ENCODE assay signal across 27 cellular contexts in genomic region chr19:55316646-55317045, GRCh38. TPM values are rescaled to one million over a fixed set of nuclear protein-coding genes. Genes with fewer than 3 reads are reported as not detected.
A peak's percentile ranks its signal among the peaks of the same experiment; 100 is the strongest.
DNase-seq lines count a peak whose midpoint lies in the region; ATAC-seq, FAIRE-seq and TF ChIP-seq lines count a peak whose summit lies in the region.
"Had no signal": no experiment of that assay in that cellular context is flagged by ENCODE, and none has a peak within 500 bp of the region (broad histone marks: within the 10 kb centered on the region; RNA-seq: fewer than 3 reads in every experiment).

No MANE protein-coding gene starts in this region.

- no peaks in the 10 kb centered on the region for H3K79me2 ChIP-seq in SK-N-SH (ENCODE audit: insufficient read depth)
- no peaks in the 10 kb centered on the region for H3K79me2 ChIP-seq in H9 (ENCODE audit: insufficient read depth, low read length)
- H3K79me2 ChIP-seq in H1 (ENCODE audit: control insufficient read depth in 1 of 2, insufficient read depth in 2 of 2, low read length in 2 of 2), result no peaks in the 10 kb centered on the region

- H3K23ac ChIP-seq in H9 (ENCODE audit: insufficient read length, low read depth, low read length), result no peak overlapping the region
- H3K23ac ChIP-seq in H1 (ENCODE audit: insufficient read length), result no peak overlapping the region

- H2BK5ac ChIP-seq in H9 (ENCODE audit: insufficient read length, low read length) (no peak overlapping the region), H1 (ENCODE audit: low read depth, low read length) (no peak overlapping the region)

- no peaks in the 10 kb centered on the region for H3K9me2 ChIP-seq in SK-N-SH

- TF ChIP-seq RAD21 in SK-N-SH (IDR thresholded peaks at IDR 0.05; ENCODE audit: low read length), result no peak
- TF ChIP-seq RAD21 in H1 (IDR thresholded peaks at IDR 0.05 in 1 of 2, conservative IDR thresholded peaks at IDR 0.05 in 1 of 2; ENCODE audit: low read depth in 2 of 2, low read length in 2 of 2), result no peak; a peak in 1 of 4 replicates

- H3K27me3 ChIP-seq in SK-N-SH (ENCODE audit: insufficient read depth), result no peaks in the 10 kb centered on the region
- no peaks in the 10 kb centered on the region; the same call in 1 of the 2 replicates for H3K27me3 ChIP-seq in H9 (ENCODE audit: insufficient read depth, low read length)
- no peaks in the 10 kb centered on the region for H3K27me3 ChIP-seq in H1 (replicated peaks in 1 of 4; ENCODE audit: control insufficient read depth in 3 of 4, extremely low read depth in 1 of 4, insufficient read depth in 3 of 4, low read length in 3 of 4)
- H3K27me3 ChIP-seq: BE2C; BLaER1 treated with 17β-estradiol and CSF1 and Interleukin-3, amounts not matched to agents 10 nM and 100 nM had no signal

- H3K4me2 ChIP-seq in SK-N-SH (no peak overlapping the region), H9 (ENCODE audit: insufficient read depth, insufficient read length, low read length) (no peak overlapping the region), H1 (ENCODE audit: insufficient read depth in 1 of 2, low read depth in 2 of 2, low read length in 2 of 2) (no peak overlapping the region)

- POLR2A ChIA-PET in SK-N-SH (lab: Yijun Ruan, JAX) (no interaction called here), H1 (lab: Charles Lee; ENCODE audit: partially characterized antibody) (interaction anchor here (0.6 to 3.8 kb wide), 8 partner anchors 9 to 91 kb away, joined by 3 to 17 read pairs (median 5); partner anchors contain the start of genes KMT5C, RPL28, TMEM150B and UBE2S)

- H3K27me3 Mint-ChIP-seq in H9 (ENCODE audit: low read depth) (peaks cover 11% of the 10 kb centered on the region), neural crest cell (ENCODE audit: low read depth) (no peaks in the 10 kb centered on the region), nephron progenitor cell (ENCODE audit: low read depth, poor library complexity) (peaks cover 7% of the 10 kb centered on the region)

- H3K9ac ChIP-seq in SK-N-SH (no peak overlapping the region), H9 (ENCODE audit: extremely low read depth, insufficient read length, low read length) (no peak overlapping the region), H1 (replicated peaks in 1 of 4; ENCODE audit: extremely low read depth in 1 of 4, low read depth in 3 of 4, low read length in 3 of 4) (no peak overlapping the region)
- H3K9ac ChIP-seq: BLaER1 treated with 17β-estradiol and CSF1 and Interleukin-3, amounts not matched to agents 10 nM and 100 nM; GM23248 had no signal

- H3K18ac ChIP-seq in H9 (ENCODE audit: insufficient read length, low read depth, low read length) (no peak overlapping the region), H1 (ENCODE audit: extremely low read depth, low read length) (no peak overlapping the region)

- H3K4me1 Mint-ChIP-seq in H9 (peaks cover 11 to 28% of the 10 kb centered on the region in 2 experiments), neural crest cell (peaks cover 12% of the 10 kb centered on the region), nephron progenitor cell (peaks cover 33% of the 10 kb centered on the region)
- H3K4me1 Mint-ChIP-seq: CD8-positive, alpha-beta memory T cell had no signal

- H2AK5ac ChIP-seq in H9 (ENCODE audit: insufficient read length, low read length) (no peak overlapping the region), H1 (ENCODE audit: low read depth, low read length) (no peak overlapping the region)

- TF ChIP-seq CTCF in SK-N-SH (IDR thresholded peaks at IDR 0.05) (no peak), H9 (conservative IDR thresholded peaks at IDR 0.05) (no peak), H1 (IDR thresholded peaks at IDR 0.05; ENCODE audit: control extremely low read depth in 1 of 3, insufficient read depth in 1 of 3, low read depth in 1 of 3, low read length in 3 of 3) (peak in 1 of 3 experiments; percentile 4; a peak in 1 of 4 replicates), neural crest cell (conservative IDR thresholded peaks at IDR 0.05) (no peak), nephron progenitor cell (IDR thresholded peaks at IDR 0.05) (no peak)

- H3K9me3 ChIP-seq in SK-N-SH, result no peaks in the 10 kb centered on the region
- H3K9me3 ChIP-seq in H9 (ENCODE audit: control insufficient read depth, low read depth, low read length), result no peaks in the 10 kb centered on the region
- no peaks in the 10 kb centered on the region for H3K9me3 ChIP-seq in H1 (ENCODE audit: insufficient read depth in 2 of 2, low read depth in 1 of 2, low read length in 1 of 2)
- H3K9me3 ChIP-seq: BE2C; BLaER1 treated with 17β-estradiol and CSF1 and Interleukin-3, amounts not matched to agents 10 nM and 100 nM had no signal

- no peak overlapping the region for H3K27ac Mint-ChIP-seq in H9
- peak overlapping the region; percentile 46 for H3K27ac Mint-ChIP-seq in neural crest cell (ENCODE audit: unreplicated experiment)
- H3K27ac Mint-ChIP-seq in nephron progenitor cell, result no peak overlapping the region
- H3K27ac Mint-ChIP-seq: CD4-positive, alpha-beta T cell; HFFc6 had no signal

- no peak overlapping the region for H4K8ac ChIP-seq in H9 (replicated peaks; ENCODE audit: insufficient read length, low read depth, low read length)
- no peak overlapping the region for H4K8ac ChIP-seq in H1 (ENCODE audit: extremely low read depth, insufficient read depth, low read length)

- ATAC-seq in SK-N-SH treated with all-trans-retinoic acid at 6 μM for 48 hours (no peak), HG03571 (IDR thresholded peaks at IDR 0.05; ENCODE audit: unreplicated experiment) (no peak)
- ATAC-seq: GM12878 had no signal

- no peak overlapping the region for H3K4ac ChIP-seq in H9 (ENCODE audit: low read depth, low read length)
- no peak overlapping the region for H3K4ac ChIP-seq in H1 (replicated peaks; ENCODE audit: insufficient read length, low read depth, low read length)

- H3K23me2 ChIP-seq in H9 (ENCODE audit: insufficient read length, low read depth, low read length, poor library complexity, severe bottlenecking), result no peaks in the 10 kb centered on the region
- peaks cover 2% of the 10 kb centered on the region; the same call in 1 of the 2 replicates for H3K23me2 ChIP-seq in H1 (ENCODE audit: low read depth, low read length)

- H3T11ph ChIP-seq in H9 (ENCODE audit: low read length), result no peak overlapping the region

- no peak overlapping the region for H3K56ac ChIP-seq in H9 (ENCODE audit: insufficient read length, low read depth, low read length)
- no peak overlapping the region for H3K56ac ChIP-seq in H1 (replicated peaks; ENCODE audit: insufficient read length, low read depth, low read length)

- TF ChIP-seq EP300 in SK-N-SH (IDR thresholded peaks at IDR 0.05; ENCODE audit: borderline replicate concordance in 1 of 2, low read depth in 1 of 2, low read length in 1 of 2), result no peak
- TF ChIP-seq EP300 in H1 (IDR thresholded peaks at IDR 0.05; ENCODE audit: borderline replicate concordance in 1 of 2, low read depth in 2 of 2, low read length in 2 of 2), result no peak

- H2BK12ac ChIP-seq in H9 (ENCODE audit: insufficient read length, low read depth, low read length), result no peak overlapping the region
- no peak overlapping the region for H2BK12ac ChIP-seq in H1 (ENCODE audit: low read depth, low read length)

- H3K4me3 Mint-ChIP-seq in H9, result peak overlapping the region in 1 of 2 experiments; percentile 49; a peak in 1 of 5 replicates
- H3K4me3 Mint-ChIP-seq in neural crest cell, result no peak overlapping the region
- H3K4me3 Mint-ChIP-seq in nephron progenitor cell, result no peak overlapping the region
- H3K4me3 Mint-ChIP-seq: CD14-positive monocyte; CD4-positive, alpha-beta T cell; CD8-positive, alpha-beta memory T cell; HFFc6 had no signal

- no peak overlapping the region; the same call in 1 of the 2 replicates for H3K14ac ChIP-seq in H9 (ENCODE audit: insufficient read depth, low read length)
- no peak overlapping the region for H3K14ac ChIP-seq in H1 (ENCODE audit: insufficient read length)

- DNase-seq in SK-N-SH, result peak; percentile 14
- DNase-seq in H9, result peak; percentile 37
- DNase-seq in H1 (ENCODE audit: low read depth in 1 of 2, low spot score in 2 of 2), result no peak
- DNase-seq in neural crest cell (ENCODE audit: low read depth, low spot score), result no peak
- no peak for DNase-seq in HCEC 1CT
- DNase-seq in nephron progenitor cell, result no peak
- DNase-seq: ACHN; AML-193; BE2C; CD4-positive, alpha-beta T cell; CD8-positive, alpha-beta memory T cell; DMS 273 treated with DMSO at 0.1 percent for 48 hours; DMS79; EL; GDM1; GM23248; HFFc6 had no signal

- no peak overlapping the region for H2AFZ ChIP-seq in SK-N-SH (ENCODE audit: low read depth)
- no peak overlapping the region for H2AFZ ChIP-seq in H9 (ENCODE audit: low read length)
- H2AFZ ChIP-seq in H1 (ENCODE audit: low read length), result no peak overlapping the region
- H2AFZ ChIP-seq: GM23248 had no signal

- H3K27ac ChIP-seq in SK-N-SH (ENCODE audit: low read depth in 2 of 2, low read length in 1 of 2) (no peak overlapping the region), H9 (ENCODE audit: insufficient read length, low read depth, low read length) (no peak overlapping the region), H1 (ENCODE audit: low read depth, low read length) (no peak overlapping the region)
- H3K27ac ChIP-seq: 22Rv1; BLaER1 treated with 17β-estradiol and CSF1 and Interleukin-3, amounts not matched to agents 10 nM and 100 nM; GM23248 had no signal

- WGBS in SK-N-SH (ENCODE audit: low lambda C conversion rate), result 83% methylated on average over 7 of the region's 8 CpGs
- no CpG with 5 or more reads among the region's 8 CpGs for WGBS in H9 (ENCODE audit: extremely low coverage, insufficient read length, low lambda C conversion rate)
- WGBS in H1 (ENCODE audit: extremely low coverage in 1 of 2, insufficient coverage in 1 of 2, insufficient read length in 1 of 2, insufficient replicate concordance in 2 of 2, low coverage in 1 of 2, low lambda C conversion rate in 2 of 2, missing lambda C conversion rate in 1 of 2), 2 experiments, result 88% methylated on average over 8 of the region's 8 CpGs; no CpG with 5 or more reads in 1 of the 2 experiments

- H4K5ac ChIP-seq in H9 (ENCODE audit: insufficient read length, low read depth, low read length), result no peak overlapping the region
- H4K5ac ChIP-seq in H1 (ENCODE audit: insufficient read length, low read depth, low read length), result no peak overlapping the region

- no peak for FAIRE-seq in H1 (lab: Jason Lieb, UNC)
- FAIRE-seq: A204.1, D721Med, GM12878, GM19239, H54 had no signal

- no peak overlapping the region for H4K91ac ChIP-seq in H9 (ENCODE audit: insufficient read length, low read depth, low read length)
- no peak overlapping the region for H4K91ac ChIP-seq in H1 (replicated peaks; ENCODE audit: insufficient read length, low read length)

- H3K9me3 Mint-ChIP-seq in H9, result no peaks in the 10 kb centered on the region; a peak in 1 of 5 replicates
- peaks cover 2% of the 10 kb centered on the region for H3K9me3 Mint-ChIP-seq in neural crest cell
- H3K9me3 Mint-ChIP-seq in nephron progenitor cell, result no peaks in the 10 kb centered on the region
- H3K9me3 Mint-ChIP-seq: CD4-positive, alpha-beta T cell; CD8-positive, alpha-beta memory T cell; HFFc6 had no signal

- CTCF ChIA-PET in SK-N-SH (lab: Yijun Ruan, JAX) (interaction anchor here (1.0 to 7.7 kb wide), 3 partner anchors 14 to 102 kb away, joined by 3 to 46 read pairs (median 9); no protein-coding TSS in a partner anchor), H1 (lab: Charles Lee; ENCODE audit: partially characterized antibody) (interaction anchor here (1.0 to 3.1 kb wide), 6 partner anchors 11 to 42 kb away, joined by 3 to 9 read pairs (median 4); no protein-coding TSS in a partner anchor)

- H3K4me3 ChIP-seq in SK-N-SH (ENCODE audit: low read depth in 2 of 2, low read length in 1 of 2) (no peak overlapping the region), H1 (ENCODE audit: extremely low read depth in 1 of 4, insufficient read depth in 2 of 4, low read depth in 3 of 4, low read length in 4 of 4) (no peak overlapping the region)
- H3K4me3 ChIP-seq: BLaER1 treated with 17β-estradiol and CSF1 and Interleukin-3, amounts not matched to agents 10 nM and 100 nM; GM12878; GM23248 had no signal

- H3K36me3 ChIP-seq in SK-N-SH (replicated peaks in 1 of 2; ENCODE audit: control insufficient read depth in 1 of 2, insufficient read depth in 2 of 2, low read length in 1 of 2) (no peaks in the 10 kb centered on the region), H1 (ENCODE audit: control insufficient read depth in 2 of 4, insufficient read depth in 4 of 4, low read length in 3 of 4) (peaks cover 0 to 5% (median 0%) of the 10 kb centered on the region in 4 experiments; a peak in 1 of 8 replicates)
- H3K36me3 ChIP-seq: BE2C had no signal

- no peaks in the 10 kb centered on the region for H3K79me1 ChIP-seq in H9 (ENCODE audit: insufficient read depth, low read depth, low read length, poor library complexity, severe bottlenecking)
- no peaks in the 10 kb centered on the region for H3K79me1 ChIP-seq in H1 (ENCODE audit: low read depth, low read length)

- H4K20me1 ChIP-seq in SK-N-SH (ENCODE audit: insufficient read depth) (no peaks in the 10 kb centered on the region), H9 (ENCODE audit: control insufficient read depth, insufficient read depth, insufficient read length) (no peaks in the 10 kb centered on the region), H1 (replicated peaks in 1 of 2; ENCODE audit: control insufficient read depth in 1 of 2, insufficient read depth in 2 of 2, low read length in 2 of 2) (no peaks in the 10 kb centered on the region)

- TF ChIP-seq POLR2A in H1 (IDR thresholded peaks at IDR 0.05; ENCODE audit: control extremely low read depth in 1 of 2, low read depth in 2 of 2, low read length in 2 of 2), result no peak

- no peaks in the 10 kb centered on the region for H3K4me1 ChIP-seq in SK-N-SH (ENCODE audit: control insufficient read depth in 1 of 2, insufficient read depth in 2 of 2, low read depth in 1 of 2, low read length in 1 of 2)
- no peaks in the 10 kb centered on the region for H3K4me1 ChIP-seq in H9 (ENCODE audit: insufficient read depth, low read length)
- peaks cover 0 to 5% (median 2%) of the 10 kb centered on the region in 4 experiments; a peak in 5 of 7 replicates for H3K4me1 ChIP-seq in H1 (replicated peaks in 1 of 4; ENCODE audit: control insufficient read depth in 3 of 4, insufficient read depth in 4 of 4, low read length in 3 of 4)
- H3K4me1 ChIP-seq: BE2C had no signal

- H3F3A ChIP-seq in SK-N-SH (replicated peaks; ENCODE audit: insufficient read depth), result no peaks in the 10 kb centered on the region

- H2BK120ac ChIP-seq in H9 (ENCODE audit: low read depth, low read length, poor library complexity, severe bottlenecking) (no peak overlapping the region), H1 (replicated peaks; ENCODE audit: low read depth, low read length) (no peak overlapping the region)

- no peak overlapping the region for H2BK15ac ChIP-seq in H9 (ENCODE audit: low read depth, low read length)
- no peak overlapping the region for H2BK15ac ChIP-seq in H1 (ENCODE audit: low read length)

- no peak overlapping the region for H2BK20ac ChIP-seq in H9 (ENCODE audit: low read depth, low read length, poor library complexity, severe bottlenecking)
- no peak overlapping the region for H2BK20ac ChIP-seq in H1 (ENCODE audit: low read length)

- peaks cover 0 to under 1% (median 0%) of the 10 kb centered on the region in 3 experiments; a peak in 2 of 7 replicates for H3K36me3 Mint-ChIP-seq in H9 (ENCODE audit: insufficient read depth in 1 of 3, low read depth in 3 of 3)
- H3K36me3 Mint-ChIP-seq in neural crest cell (ENCODE audit: low read depth), result no peaks in the 10 kb centered on the region
- H3K36me3 Mint-ChIP-seq in nephron progenitor cell (ENCODE audit: low read depth), result peaks cover 7% of the 10 kb centered on the region
- H3K36me3 Mint-ChIP-seq: CD8-positive, alpha-beta memory T cell had no signal

RNA-seq across cellular contexts. Expression of gene TMEM150B, which starts 8.5 kb away (rescaled TPM):
- polyA plus RNA-seq in SK-N-SH (2012; rRNA removed) (not detected in 2 replicates), H1 (2011; rRNA removed) (0.41 and 0.46 TPM in 2 replicates)
- polyA plus RNA-seq in SK-N-SH (2012; cell fraction: cytosol; rRNA removed), result not detected in 2 replicates
- polyA plus RNA-seq in SK-N-SH (2012; cell fraction: nucleus; rRNA removed), result not detected in 2 replicates
- total RNA-seq in H9 (2021) (0.63 TPM in 1 of 2 replicates, not detected in the other), neural crest cell (not detected in 2 replicates)
- 0.88 and 0.91 TPM in 2 replicates for total RNA-seq in H1 (2021; fragmentation: NEBNext Ultra II Directional; extraction: Animal tissue kit (Norgen Biotek cat#: 25700))
- polyA plus RNA-seq in H1 (2011; cell fraction: cytosol; rRNA removed), result 0.39 TPM
- 0.27 TPM for polyA plus RNA-seq in H1 (2011; cell fraction: nucleus; rRNA removed)
- polyA plus RNA-seq in H1 (2012, experiment 1 of 2), result 0.20 to 0.63 TPM (median 0.27 TPM) in 3 of 4 replicates, not detected in the other
- 0.31 TPM for polyA plus RNA-seq in H1 (2012, experiment 2 of 2)
- 0.34 TPM for polyA plus RNA-seq in H1 (2013, experiment 1 of 2)
- 0.22 TPM for polyA plus RNA-seq in H1 (2013, experiment 2 of 2)
- polyA minus RNA-seq in H1 (2011; rRNA and poly(A)+ RNA removed), result 0.35 TPM in 1 of 2 replicates, not detected in the other
- polyA minus RNA-seq in H1 (2011; cell fraction: cytosol; rRNA and poly(A)+ RNA removed), result not detected
- not detected for polyA minus RNA-seq in H1 (2011; cell fraction: nucleus; rRNA and poly(A)+ RNA removed)
- total RNA-seq: CD4-positive, alpha-beta T cell; GM23248; HFFc6 had no signal
- polyA plus RNA-seq: CD8-positive, alpha-beta memory T cell; GM23248 had no signal

RNA-seq across cellular contexts. Expression of gene KMT5C, which starts 23.0 kb away (rescaled TPM):
- polyA plus RNA-seq in SK-N-SH (2012; rRNA removed), result 14.0 and 14.4 TPM in 2 replicates
- 3.7 and 5.8 TPM in 2 replicates for polyA plus RNA-seq in SK-N-SH (2012; cell fraction: cytosol; rRNA removed)
- 79.1 and 122 TPM in 2 replicates for polyA plus RNA-seq in SK-N-SH (2012; cell fraction: nucleus; rRNA removed)
- total RNA-seq in H9 (2021), result 53.7 and 54.5 TPM in 2 replicates
- 31.5 and 33.4 TPM in 2 replicates for total RNA-seq in H1 (2021; fragmentation: NEBNext Ultra II Directional; extraction: Animal tissue kit (Norgen Biotek cat#: 25700))
- 24.9 and 59.4 TPM in 2 replicates for polyA plus RNA-seq in H1 (2011; rRNA removed)
- 51.5 TPM for polyA plus RNA-seq in H1 (2011; cell fraction: cytosol; rRNA removed)
- polyA plus RNA-seq in H1 (2011; cell fraction: nucleus; rRNA removed), result 148 TPM
- 23.9 to 39.0 TPM (median 36.7 TPM) in 4 replicates for polyA plus RNA-seq in H1 (2012, experiment 1 of 2)
- polyA plus RNA-seq in H1 (2012, experiment 2 of 2), result 19.9 TPM
- polyA plus RNA-seq in H1 (2013, experiment 1 of 2), result 19.6 TPM
- 16.4 TPM for polyA plus RNA-seq in H1 (2013, experiment 2 of 2)
- polyA minus RNA-seq in H1 (2011; rRNA and poly(A)+ RNA removed), result 11.4 and 23.8 TPM in 2 replicates
- polyA minus RNA-seq in H1 (2011; cell fraction: cytosol; rRNA and poly(A)+ RNA removed), result 15.4 TPM
- 45.0 TPM for polyA minus RNA-seq in H1 (2011; cell fraction: nucleus; rRNA and poly(A)+ RNA removed)
- 32.9 and 35.2 TPM in 2 replicates for total RNA-seq in neural crest cell

RNA-seq across cellular contexts. Expression of gene BRSK1, which starts 32.8 kb away (rescaled TPM):
- polyA plus RNA-seq in SK-N-SH (2012; rRNA removed) (32.2 and 49.7 TPM in 2 replicates), H1 (2011; rRNA removed) (27.6 and 55.2 TPM in 2 replicates)
- 23.5 and 24.1 TPM in 2 replicates for polyA plus RNA-seq in SK-N-SH (2012; cell fraction: cytosol; rRNA removed)
- polyA plus RNA-seq in SK-N-SH (2012; cell fraction: nucleus; rRNA removed), result 150 and 318 TPM in 2 replicates
- total RNA-seq in H9 (2021) (43.5 and 47.0 TPM in 2 replicates), neural crest cell (50.0 and 50.7 TPM in 2 replicates)
- total RNA-seq in H1 (2021; fragmentation: NEBNext Ultra II Directional; extraction: Animal tissue kit (Norgen Biotek cat#: 25700)), result 32.7 and 33.6 TPM in 2 replicates
- polyA plus RNA-seq in H1 (2011; cell fraction: cytosol; rRNA removed), result 51.4 TPM
- polyA plus RNA-seq in H1 (2011; cell fraction: nucleus; rRNA removed), result 281 TPM
- 32.1 to 43.0 TPM (median 39.5 TPM) in 4 replicates for polyA plus RNA-seq in H1 (2012, experiment 1 of 2)
- polyA plus RNA-seq in H1 (2012, experiment 2 of 2), result 19.0 TPM
- polyA plus RNA-seq in H1 (2013, experiment 1 of 2), result 19.6 TPM
- 16.3 TPM for polyA plus RNA-seq in H1 (2013, experiment 2 of 2)
- polyA minus RNA-seq in H1 (2011; rRNA and poly(A)+ RNA removed), result 10.9 and 17.1 TPM in 2 replicates
- polyA minus RNA-seq in H1 (2011; cell fraction: cytosol; rRNA and poly(A)+ RNA removed), result 14.6 TPM
- 30.8 TPM for polyA minus RNA-seq in H1 (2011; cell fraction: nucleus; rRNA and poly(A)+ RNA removed)
- polyA plus RNA-seq: CD14-positive monocyte had no signal

RNA-seq across cellular contexts. Expression of gene HSPBP1, which starts 36.7 kb away (rescaled TPM):
- polyA plus RNA-seq in SK-N-SH (2012; rRNA removed), result 51.7 and 55.4 TPM in 2 replicates
- 21.5 and 38.1 TPM in 2 replicates for polyA plus RNA-seq in SK-N-SH (2012; cell fraction: cytosol; rRNA removed)
- 42.7 and 50.6 TPM in 2 replicates for polyA plus RNA-seq in SK-N-SH (2012; cell fraction: nucleus; rRNA removed)
- 47.4 and 50.7 TPM in 2 replicates for total RNA-seq in H9 (2021)
- total RNA-seq in H1 (2021; fragmentation: NEBNext Ultra II Directional; extraction: Animal tissue kit (Norgen Biotek cat#: 25700)), result 63.4 and 68.8 TPM in 2 replicates
- polyA plus RNA-seq in H1 (2011; rRNA removed), result 100 and 111 TPM in 2 replicates
- 86.6 TPM for polyA plus RNA-seq in H1 (2011; cell fraction: cytosol; rRNA removed)
- polyA plus RNA-seq in H1 (2011; cell fraction: nucleus; rRNA removed), result 74.0 TPM
- 44.6 to 69.6 TPM (median 66.9 TPM) in 4 replicates for polyA plus RNA-seq in H1 (2012, experiment 1 of 2)
- 84.2 TPM for polyA plus RNA-seq in H1 (2012, experiment 2 of 2)
- 34.0 TPM for polyA plus RNA-seq in H1 (2013, experiment 1 of 2)
- 34.1 TPM for polyA plus RNA-seq in H1 (2013, experiment 2 of 2)
- polyA minus RNA-seq in H1 (2011; rRNA and poly(A)+ RNA removed), result 16.1 and 17.2 TPM in 2 replicates
- 28.0 TPM for polyA minus RNA-seq in H1 (2011; cell fraction: cytosol; rRNA and poly(A)+ RNA removed)
- 21.6 TPM for polyA minus RNA-seq in H1 (2011; cell fraction: nucleus; rRNA and poly(A)+ RNA removed)
- 53.8 and 54.7 TPM in 2 replicates for total RNA-seq in neural crest cell

RNA-seq across cellular contexts. Expression of gene COX6B2, which starts 37.9 kb away (rescaled TPM):
- polyA plus RNA-seq in SK-N-SH (2012; rRNA removed) (0.58 and 0.74 TPM in 2 replicates), H1 (2011; rRNA removed) (4.9 and 12.2 TPM in 2 replicates)
- polyA plus RNA-seq in SK-N-SH (2012; cell fraction: cytosol; rRNA removed), result 0.17 and 0.34 TPM in 2 replicates
- polyA plus RNA-seq in SK-N-SH (2012; cell fraction: nucleus; rRNA removed), result 5.4 and 8.8 TPM in 2 replicates
- total RNA-seq in H9 (2021) (4.0 and 5.0 TPM in 2 replicates), neural crest cell (0.16 TPM in 1 of 2 replicates, not detected in the other)
- total RNA-seq in H1 (2021; fragmentation: NEBNext Ultra II Directional; extraction: Animal tissue kit (Norgen Biotek cat#: 25700)), result 6.4 and 6.5 TPM in 2 replicates
- 8.4 TPM for polyA plus RNA-seq in H1 (2011; cell fraction: cytosol; rRNA removed)
- polyA plus RNA-seq in H1 (2011; cell fraction: nucleus; rRNA removed), result 45.5 TPM
- polyA plus RNA-seq in H1 (2012, experiment 1 of 2), result 3.7 to 7.0 TPM (median 4.7 TPM) in 4 replicates
- 2.4 TPM for polyA plus RNA-seq in H1 (2012, experiment 2 of 2)
- polyA plus RNA-seq in H1 (2013, experiment 1 of 2), result 4.6 TPM
- polyA plus RNA-seq in H1 (2013, experiment 2 of 2), result 3.5 TPM
- polyA minus RNA-seq in H1 (2011; rRNA and poly(A)+ RNA removed), result 2.6 and 7.3 TPM in 2 replicates
- 3.2 TPM for polyA minus RNA-seq in H1 (2011; cell fraction: cytosol; rRNA and poly(A)+ RNA removed)
- polyA minus RNA-seq in H1 (2011; cell fraction: nucleus; rRNA and poly(A)+ RNA removed), result 3.5 TPM
- total RNA-seq: CD8-positive, alpha-beta memory T cell; GM12878; GM23248; HFFc6 had no signal
- polyA plus RNA-seq: CD14-positive monocyte; CD8-positive, alpha-beta memory T cell; GM23248 had no signal

Comparison
In these comparisons a context has a peak if more than half of its experiments do, and no peak if none do; other contexts are left out.
1. DNase-seq: peak in SK-N-SH (single experiment) and H9 (single experiment); none in H1 (0 of 2), neural crest cell (single experiment), HCEC 1CT (single experiment) and nephron progenitor cell (single experiment).